Comparison of ENCODE assay signal across 14 cellular contexts in genomic region chr2:10297191-10297700, GRCh38. TPM values are rescaled to one million over a fixed set of nuclear protein-coding genes. Genes with fewer than 3 reads are reported as not detected.
DNase-seq lines count a peak whose midpoint lies in the region; ATAC-seq, FAIRE-seq and TF ChIP-seq lines count a peak whose summit lies in the region.
"Had no signal": no experiment of that assay in that cellular context is flagged by ENCODE, and none has a peak within 500 bp of the region (broad histone marks: within the 10 kb centered on the region; RNA-seq: fewer than 3 reads in every experiment).

No MANE protein-coding gene starts in this region.

- H3K79me2 ChIP-seq in OCI-LY3 (ENCODE audit: low read length) (no peaks in the 10 kb centered on the region), K562 (ENCODE audit: control insufficient read depth, insufficient read depth, low read length) (no peaks in the 10 kb centered on the region)
- H3K79me2 ChIP-seq: parathyroid adenoma had no signal

- H3K4me3 Mint-ChIP-seq in CD4-positive, alpha-beta memory T cell: peak overlapping the region in 1 of 8 donors; percentile 9

- in situ Hi-C loops in K562 (cut with MboI): no loop called here

- CTCF ChIA-PET in K562 (lab: Yijun Ruan, JAX; ENCODE audit: low intra/inter-chr PET ratio): no interaction called here
- CTCF ChIA-PET in CD4-positive, alpha-beta memory T cell (lab: Charles Lee; ENCODE audit: partially characterized antibody): interaction anchor here (1.0 to 3.4 kb wide), 3 partner anchors 16 to 138 kb away, joined by 3 to 36 read pairs (median 4); no protein-coding TSS in a partner anchor

- no peak overlapping the region for H3K27ac ChIP-seq in OCI-LY3 (ENCODE audit: low read length)
- peak overlapping the region; percentile 57 for H3K27ac ChIP-seq in K562 (ENCODE audit: extremely low read depth, low read depth, low read length)
- peak overlapping the region; percentile 96 for H3K27ac ChIP-seq in neutrophil
- no peak overlapping the region for H3K27ac ChIP-seq in CD4-positive, alpha-beta memory T cell (ENCODE audit: low read depth, low read length)
- H3K27ac ChIP-seq: parathyroid adenoma had no signal

- peak; percentile 34 for DNase-seq in HCEC 1CT
- DNase-seq in K562 (ENCODE audit: extremely low read depth in 1 of 4, low spot score in 3 of 4): no peak
- DNase-seq in CD4-positive, alpha-beta memory T cell: no peak
- DNase-seq: cortex of kidney, erythroblast, NCI-H2081, NCI-H69 had no signal

- no peak for TF ChIP-seq EP300 in K562 (IDR thresholded peaks at IDR 0.05; ENCODE audit: low read length)

- H3K9me1 ChIP-seq in K562 (ENCODE audit: control insufficient read depth, insufficient read depth, low read length): peaks cover 2% of the 10 kb centered on the region

- H3K4me1 Mint-ChIP-seq in CD4-positive, alpha-beta memory T cell: peaks cover 30 to 52% (median 40%) of the 10 kb centered on the region in 4 donors

- TF ChIP-seq RAD21 in K562 (CRISPR knock-in tag; conservative IDR thresholded peaks at IDR 0.05 in 1 of 2, IDR thresholded peaks at IDR 0.05 in 1 of 2): no peak

- TF ChIP-seq POLR2A in K562 (conservative IDR thresholded peaks at IDR 0.05): no peak

- no peak for FAIRE-seq in K562 (lab: Jason Lieb, UNC)

- H4K20me1 ChIP-seq in OCI-LY3 (ENCODE audit: insufficient read depth, low read length): no peaks in the 10 kb centered on the region
- H4K20me1 ChIP-seq in K562 (replicated peaks; ENCODE audit: control insufficient read depth, insufficient read depth, low read length): no peaks in the 10 kb centered on the region

- H3K4me1 ChIP-seq in OCI-LY3 (ENCODE audit: low read length): peaks cover 18% of the 10 kb centered on the region
- H3K4me1 ChIP-seq in K562 (replicated peaks in 1 of 2; ENCODE audit: control insufficient read depth in 2 of 2, insufficient read depth in 2 of 2, low read length in 2 of 2): peaks cover 21 to 25% of the 10 kb centered on the region in 2 experiments
- peaks cover 51 to 52% of the 10 kb centered on the region in 2 experiments for H3K4me1 ChIP-seq in neutrophil (ENCODE audit: control insufficient read depth in 1 of 2, insufficient read depth in 1 of 2, low read depth in 1 of 2, low read length in 1 of 2)
- peaks cover 37% of the 10 kb centered on the region for H3K4me1 ChIP-seq in CD4-positive, alpha-beta memory T cell (ENCODE audit: insufficient read depth, low read length)
- H3K4me1 ChIP-seq: parathyroid adenoma had no signal

- H2AFZ ChIP-seq in OCI-LY3 (ENCODE audit: low read depth, low read length): 0 out of 2 replicates have a peak overlapping the region, but pooled peaks have one; percentile 22
- H2AFZ ChIP-seq in K562 (ENCODE audit: low read depth, low read length): peak overlapping the region; percentile 86
- H2AFZ ChIP-seq: parathyroid adenoma had no signal

- POLR2A ChIA-PET in K562 (lab: Yijun Ruan, JAX): no interaction called here
- POLR2A ChIA-PET in CD4-positive, alpha-beta memory T cell (lab: Charles Lee; ENCODE audit: partially characterized antibody): interaction anchor here (1.1 to 13.6 kb wide), 3 partner anchors 33 to 111 kb away, joined by 3 to 362 read pairs (median 14); no protein-coding TSS in a partner anchor

- no peaks in the 10 kb centered on the region for H3K9me3 ChIP-seq in OCI-LY3 (ENCODE audit: insufficient read depth, low read length)
- peaks cover 7% of the 10 kb centered on the region for H3K9me3 ChIP-seq in K562 (replicated peaks; ENCODE audit: control insufficient read depth, insufficient read depth, low read depth, low read length)
- no peaks in the 10 kb centered on the region for H3K9me3 ChIP-seq in neutrophil
- no peaks in the 10 kb centered on the region for H3K9me3 ChIP-seq in CD4-positive, alpha-beta memory T cell (ENCODE audit: control insufficient read depth in 1 of 2, low read length in 2 of 2)

- BruUV-seq in K562 (replicated peaks; lab: Mats Ljungman, UMichigan): no TSS peak

- H3K9me3 Mint-ChIP-seq in CD4-positive, alpha-beta memory T cell: peaks cover 0 to 9% (median 5%) of the 10 kb centered on the region in 8 donors

- ATAC-seq in K562 (no peak; the same call in 2 of the 3 replicates), GM19452 (IDR thresholded peaks at IDR 0.05; ENCODE audit: unreplicated experiment) (no peak), GM21723 (IDR thresholded peaks at IDR 0.05; ENCODE audit: unreplicated experiment) (no peak)
- ATAC-seq: activated CD4-positive, CD25-positive, alpha-beta regulatory T cell treated with anti-CD3 and anti-CD28 coated beads, Interleukin-2, amount 50 U/mL, for 24 hours had no signal

- H3K27me3 ChIP-seq in OCI-LY3 (ENCODE audit: low read depth, low read length) (peaks cover 5% of the 10 kb centered on the region; the same call in 1 of the 2 replicates), K562 (ENCODE audit: control insufficient read depth in 2 of 2, insufficient read depth in 2 of 2, low read length in 2 of 2) (no peaks in the 10 kb centered on the region), neutrophil (no peaks in the 10 kb centered on the region)
- no peaks in the 10 kb centered on the region for H3K27me3 ChIP-seq in CD4-positive, alpha-beta memory T cell (ENCODE audit: insufficient read depth, low read length)
- H3K27me3 ChIP-seq: MG63 had no signal

- H3K4me3 ChIP-seq in OCI-LY3 (ENCODE audit: low read length): no peak overlapping the region
- no peak overlapping the region for H3K4me3 ChIP-seq in K562
- no peak overlapping the region for H3K4me3 ChIP-seq in neutrophil (ENCODE audit: low read depth in 1 of 2, low read length in 1 of 2)
- H3K4me3 ChIP-seq in CD4-positive, alpha-beta memory T cell (ENCODE audit: low read length in 2 of 2): no peak overlapping the region
- H3K4me3 ChIP-seq: MG63 had no signal

- H3K9ac ChIP-seq in OCI-LY3 (ENCODE audit: low read length) (no peak overlapping the region), K562 (ENCODE audit: insufficient read depth in 1 of 2, low read depth in 2 of 2, low read length in 2 of 2) (peak overlapping the region; percentile 9 to 17; a peak in 1 of 4 replicates)
- H3K9ac ChIP-seq: parathyroid adenoma had no signal

- peak overlapping the region in 3 of 7 donors; percentile 68 to 80 (median 75) for H3K27ac Mint-ChIP-seq in CD4-positive, alpha-beta memory T cell

- TF ChIP-seq CTCF in OCI-LY3 (IDR thresholded peaks at IDR 0.05; ENCODE audit: low read depth, low read length) (no peak), K562 (IDR thresholded peaks at IDR 0.05 in 2 of 3, conservative IDR thresholded peaks at IDR 0.05 in 1 of 3; ENCODE audit: insufficient read depth in 2 of 3, low read depth in 1 of 3, low read length in 3 of 3) (no peak), neutrophil (IDR thresholded peaks at IDR 0.05) (no peak)

- intact Hi-C loops in K562 (cut with micrococcal nuclease): no loop called here
- intact Hi-C loops in CD4-positive, alpha-beta memory T cell (cut with micrococcal nuclease): no loop called here

- no peaks in the 10 kb centered on the region for H3K36me3 ChIP-seq in OCI-LY3 (replicated peaks; ENCODE audit: low read depth, low read length)
- H3K36me3 ChIP-seq in K562 (ENCODE audit: control insufficient read depth, insufficient read depth, low read length): no peaks in the 10 kb centered on the region
- H3K36me3 ChIP-seq in neutrophil: no peaks in the 10 kb centered on the region
- H3K36me3 ChIP-seq in CD4-positive, alpha-beta memory T cell (ENCODE audit: insufficient read depth, low read length): no peaks in the 10 kb centered on the region
- H3K36me3 ChIP-seq: MG63 had no signal

- H3K4me2 ChIP-seq in OCI-LY3 (ENCODE audit: low read length) (no peak overlapping the region), K562 (ENCODE audit: insufficient read depth, low read length) (no peak overlapping the region)

- no peaks in the 10 kb centered on the region for H3K27me3 Mint-ChIP-seq in CD4-positive, alpha-beta memory T cell

- WGBS in K562 (ENCODE audit: insufficient coverage, low coverage, missing lambda C conversion rate): 74% methylated on average over 11 of the region's 15 CpGs

- no peaks in the 10 kb centered on the region for H3K36me3 Mint-ChIP-seq in CD4-positive, alpha-beta memory T cell

TF ChIP-seq in K562, 482 proteins besides CTCF, POLR2A, EP300 and RAD21:
- TF ChIP-seq LCOR (CRISPR knock-in tag; IDR thresholded peaks at IDR 0.05) (0 out of 2 replicates have a peak, but pooled peaks have one; percentile 41), FOXP1 (CRISPR knock-in tag; IDR thresholded peaks at IDR 0.05) (no peak), MYC (IDR thresholded peaks at IDR 0.05; ENCODE audit: low read depth, low read length) (no peak), MYC (CRISPR knock-in tag; IDR thresholded peaks at IDR 0.05; ENCODE audit: borderline replicate concordance, low read depth) (no peak)

RNA-seq across cellular contexts. Expression of gene HPCAL1, which starts 5.5 kb away (rescaled TPM):
- total RNA-seq in K562 (2011; cell fraction: chromatin; rRNA removed; ENCODE audit: low replicate concordance): 25.1 and 67.2 TPM in 2 replicates
- 37.1 and 44.9 TPM in 2 replicates for total RNA-seq in K562 (2011; cell fraction: nucleolus; rRNA removed)
- 28.7 and 29.2 TPM in 2 replicates for total RNA-seq in K562 (2011; cell fraction: nucleoplasm; rRNA removed)
- 56.2 and 62.9 TPM in 2 replicates for total RNA-seq in K562 (2014; rRNA removed)
- total RNA-seq in K562 (2014; rRNA removed; fragmentation: Illumina TruSeq; extraction: Trizol): 9.5 and 10.9 TPM in 2 replicates
- total RNA-seq in K562 (2015; rRNA removed; fragmentation: Illumina TruSeq; extraction: Trizol): 20.2 and 25.0 TPM in 2 replicates
- total RNA-seq in K562 (2021): 61.5 and 65.5 TPM in 2 replicates
- 23.9 and 48.2 TPM in 2 replicates for polyA plus RNA-seq in K562 (2011; rRNA removed)
- 44.1 and 78.0 TPM in 2 replicates for polyA plus RNA-seq in K562 (2011; cell fraction: cytosol; rRNA removed)
- polyA plus RNA-seq in K562 (2011; cell fraction: nucleus; rRNA removed): 49.6 and 80.3 TPM in 2 replicates
- 67.3 and 117 TPM in 2 replicates for polyA plus RNA-seq in K562 (2012)
- 36.5 and 74.6 TPM in 2 replicates for polyA plus RNA-seq in K562 (2014; fragmentation: Illumina TruSeq; extraction: Trizol)
- 1 to 10 TPM; 2.7 to 3.1 TPM for polyA plus RNA-seq in K562 (2014; fragmentation: Nextera tagmentation; extraction: Ambion mirVana)
- polyA plus RNA-seq in K562 (2014; rRNA removed): 41.0 and 44.2 TPM in 2 replicates
- 11.6 and 13.9 TPM in 2 replicates for polyA minus RNA-seq in K562 (2011; rRNA and poly(A)+ RNA removed)
- 32.4 and 46.1 TPM in 2 replicates for polyA minus RNA-seq in K562 (2011; cell fraction: cytosol; rRNA and poly(A)+ RNA removed)
- 19.9 and 22.5 TPM in 2 replicates for polyA minus RNA-seq in K562 (2011; cell fraction: nucleus; rRNA and poly(A)+ RNA removed)
- total RNA-seq in CD4-positive, alpha-beta memory T cell: 10 to 100 TPM; 77.1 to 80.7 TPM
- 100 to 1,000 TPM; 100 to 114 TPM for polyA plus RNA-seq in CD4-positive, alpha-beta memory T cell

Comparison
In these comparisons a context has a peak if more than half of its experiments do, and no peak if none do; other contexts are left out.
1. H3K27ac ChIP-seq: peak in K562 (single experiment) and neutrophil (single experiment); none in OCI-LY3 (single experiment) and CD4-positive, alpha-beta memory T cell (single experiment).